Comparison of ENCODE assay signal across 19 cellular contexts in the genomic region with DNA sequence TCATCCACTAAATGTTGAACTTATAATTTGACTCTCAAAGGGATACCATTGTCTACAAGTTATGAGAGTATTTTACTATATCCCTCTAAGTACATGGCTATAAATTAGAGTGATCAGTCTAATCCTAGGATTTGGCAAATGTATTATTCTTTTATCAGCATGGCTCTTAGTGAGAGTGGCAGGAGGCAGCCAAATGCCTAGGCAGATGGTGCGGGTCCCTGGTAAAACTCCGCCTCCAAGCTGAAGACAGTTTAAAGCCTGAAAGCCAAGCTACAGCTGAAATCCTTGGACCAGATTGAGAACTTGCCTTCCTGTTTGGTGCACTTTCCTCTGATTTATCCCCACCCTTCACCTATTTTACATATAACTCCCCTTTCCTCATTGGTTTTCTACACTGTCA.
"Had no signal": no experiment of that assay in that cellular context is flagged by ENCODE, and none has a peak within 500 bp of the region (broad histone marks: within the 10 kb centered on the region; RNA-seq: fewer than 3 reads in every experiment).

No MANE protein-coding gene starts in this region.

- H3K9me3 ChIP-seq: body of pancreas, thyroid gland had no signal

- H3K27ac Mint-ChIP-seq: activated CD4-positive, alpha-beta memory T cell treated with anti-CD3 and anti-CD28 coated beads for 36 hours; activated CD8-positive, alpha-beta memory T cell treated with anti-CD3 and anti-CD28 coated beads, Interleukin-2, amount 10 ng/mL, durations not matched to agents 7 days and 5 days; activated naive CD8-positive, alpha-beta T cell treated with anti-CD3 and anti-CD28 coated beads, Interleukin-2, amount 10 ng/mL, durations not matched to agents 7 days and 5 days; nephron progenitor cell; T-helper 2 cell treated with Interferon-gamma antibody and Interleukin-4, amounts not matched to agents 5 μg/mL and 100 μg/mL, for 36 hours; WTC11 had no signal

- H3K4me1 ChIP-seq: body of pancreas, left lung, thyroid gland had no signal

- H3K4me1 Mint-ChIP-seq: activated CD8-positive, alpha-beta memory T cell treated with anti-CD3 and anti-CD28 coated beads, Interleukin-2, amount 10 ng/mL, durations not matched to agents 7 days and 5 days; activated naive CD8-positive, alpha-beta T cell treated with anti-CD3 and anti-CD28 coated beads, Interleukin-2, amount 10 ng/mL, durations not matched to agents 7 days and 5 days; WTC11 had no signal

- H3K27ac ChIP-seq: body of pancreas, coronary artery, left lung, thyroid gland had no signal

- H3K27me3 ChIP-seq: body of pancreas, left lung, thyroid gland had no signal

- H3K9me3 Mint-ChIP-seq: activated CD4-positive, alpha-beta memory T cell treated with anti-CD3 and anti-CD28 coated beads for 36 hours; activated naive CD8-positive, alpha-beta T cell treated with anti-CD3 and anti-CD28 coated beads, Interleukin-2, amount 10 ng/mL, durations not matched to agents 7 days and 5 days; nephron progenitor cell; T-helper 2 cell treated with Interferon-gamma antibody and Interleukin-4, amounts not matched to agents 5 μg/mL and 100 μg/mL, for 36 hours had no signal

- ATAC-seq: activated CD8-positive, alpha-beta memory T cell treated with anti-CD3 and anti-CD28 coated beads, Interleukin-2, amount 10 ng/mL, durations not matched to agents 7 days and 5 days; body of pancreas; left lung; WTC11 had no signal

- H3K4me3 ChIP-seq: body of pancreas, coronary artery, left lung, thyroid gland had no signal

- DNase-seq: activated CD4-positive, alpha-beta memory T cell treated with anti-CD3 and anti-CD28 coated beads for 36 hours; activated CD4-positive, alpha-beta T cell treated with anti-CD3 and anti-CD28 coated beads for 4 hours; activated CD8-positive, alpha-beta memory T cell treated with anti-CD3 and anti-CD28 coated beads, Interleukin-2, amount 10 ng/mL, durations not matched to agents 7 days and 5 days; activated naive CD8-positive, alpha-beta T cell treated with anti-CD3 and anti-CD28 coated beads, Interleukin-2, amount 10 ng/mL, durations not matched to agents 7 days and 5 days; body of pancreas; erythroblast; foreskin melanocyte; head of caudate nucleus; kidney; left lung; mammary epithelial cell; nephron progenitor cell; nucleus accumbens; stimulated activated CD4-positive, alpha-beta T cell treated with anti-CD3 and anti-CD28 coated beads, Interleukin-2, amount 100 ng/mL, for 24 hours; stimulated activated naive CD4-positive, alpha-beta T cell treated with Interleukin-2 at 50 U/mL for 16 hours; thyroid gland had no signal

- H3K4me3 Mint-ChIP-seq: activated CD4-positive, alpha-beta memory T cell treated with anti-CD3 and anti-CD28 coated beads for 36 hours; activated CD8-positive, alpha-beta memory T cell treated with anti-CD3 and anti-CD28 coated beads, Interleukin-2, amount 10 ng/mL, durations not matched to agents 7 days and 5 days; activated naive CD8-positive, alpha-beta T cell treated with anti-CD3 and anti-CD28 coated beads, Interleukin-2, amount 10 ng/mL, durations not matched to agents 7 days and 5 days; nephron progenitor cell; T-helper 2 cell treated with Interferon-gamma antibody and Interleukin-4, amounts not matched to agents 5 μg/mL and 100 μg/mL, for 36 hours; WTC11 had no signal

- H3K36me3 Mint-ChIP-seq: activated CD4-positive, alpha-beta memory T cell treated with anti-CD3 and anti-CD28 coated beads for 36 hours; activated CD8-positive, alpha-beta memory T cell treated with anti-CD3 and anti-CD28 coated beads, Interleukin-2, amount 10 ng/mL, durations not matched to agents 7 days and 5 days; activated naive CD8-positive, alpha-beta T cell treated with anti-CD3 and anti-CD28 coated beads, Interleukin-2, amount 10 ng/mL, durations not matched to agents 7 days and 5 days; WTC11 had no signal

- H3K36me3 ChIP-seq: left lung, thyroid gland had no signal

- H3K27me3 Mint-ChIP-seq: activated CD4-positive, alpha-beta memory T cell treated with anti-CD3 and anti-CD28 coated beads for 36 hours; activated CD8-positive, alpha-beta memory T cell treated with anti-CD3 and anti-CD28 coated beads, Interleukin-2, amount 10 ng/mL, durations not matched to agents 7 days and 5 days; activated naive CD8-positive, alpha-beta T cell treated with anti-CD3 and anti-CD28 coated beads, Interleukin-2, amount 10 ng/mL, durations not matched to agents 7 days and 5 days had no signal
